ENCODE assay signal across 8 cellular contexts in genomic region chr1:185155600-185156320, GRCh38. TPM values are rescaled to one million over a fixed set of nuclear protein-coding genes. Genes with fewer than 3 reads are reported as not detected.
DNase-seq lines count a peak whose midpoint lies in the region; ATAC-seq, FAIRE-seq and TF ChIP-seq lines count a peak whose summit lies in the region.

No MANE protein-coding gene starts in this region.

- peak overlapping the region; percentile 89 for H2AFZ ChIP-seq in SK-N-SH (ENCODE audit: low read depth)

- H3K4me3 Mint-ChIP-seq in natural killer cell: peak overlapping the region; percentile 100

- H4K20me1 ChIP-seq in SK-N-SH (ENCODE audit: insufficient read depth): no peaks in the 10 kb centered on the region

- no peaks in the 10 kb centered on the region for H3K9me3 Mint-ChIP-seq in natural killer cell

- H3K36me3 Mint-ChIP-seq in natural killer cell: no peaks in the 10 kb centered on the region

- in situ Hi-C loops in ACHN (cut with HindIII; ENCODE audit: low pct_ligation_motif_present, low pct_unique_long_range_greater_than_20kb, low sequenced_read_pairs): loop anchor here (25.0 kb wide), 1 partner anchor 343 kb away; no protein-coding TSS in a partner anchor

- peaks cover 10 to 11% of the 10 kb centered on the region in 2 experiments for H3K36me3 ChIP-seq in SK-N-SH (replicated peaks in 1 of 2; ENCODE audit: control insufficient read depth in 1 of 2, insufficient read depth in 2 of 2, low read length in 1 of 2)

- peak overlapping the region; percentile 87 for H3K4me2 ChIP-seq in SK-N-SH

- H3K9me3 ChIP-seq in SK-N-SH: no peaks in the 10 kb centered on the region

- intact Hi-C loops in natural killer cell (cut with micrococcal nuclease): loop anchor here (2.0 to 10.0 kb wide), 4 partner anchors 161 to 539 kb away; partner anchors contain the start of genes IVNS1ABP and NIBAN1

- H3K27me3 Mint-ChIP-seq in natural killer cell (ENCODE audit: low read depth in 2 of 2): no peaks in the 10 kb centered on the region

- TF ChIP-seq EP300 in SK-N-SH (IDR thresholded peaks at IDR 0.05; ENCODE audit: borderline replicate concordance in 1 of 2, low read depth in 1 of 2, low read length in 1 of 2): no peak

- H3K27ac ChIP-seq in SK-N-SH (ENCODE audit: low read depth in 2 of 2, low read length in 1 of 2): peak overlapping the region; percentile 93 to 100

- H3K79me2 ChIP-seq in SK-N-SH (ENCODE audit: insufficient read depth): peaks cover 43% of the 10 kb centered on the region

- peaks cover 27 to 37% of the 10 kb centered on the region in 2 donors for H3K4me1 Mint-ChIP-seq in natural killer cell

- ATAC-seq in natural killer cell (no peak), HG02981 (IDR thresholded peaks at IDR 0.05; ENCODE audit: unreplicated experiment) (no peak), GM19351 (IDR thresholded peaks at IDR 0.05; ENCODE audit: unreplicated experiment) (no peak), GM21423 (IDR thresholded peaks at IDR 0.05; ENCODE audit: unreplicated experiment) (no peak)

- no peaks in the 10 kb centered on the region for H3K27me3 ChIP-seq in SK-N-SH (ENCODE audit: insufficient read depth)

- DNase-seq in ACHN (peak; percentile 67), GM20000 (ENCODE audit: low spot score) (peak; percentile 23), SK-N-SH (no peak), natural killer cell (no peak)

- H3K9me2 ChIP-seq in SK-N-SH: no peaks in the 10 kb centered on the region

- TF ChIP-seq CTCF in GM20000 (IDR thresholded peaks at IDR 0.05; ENCODE audit: extremely low read depth, missing control alignments) (no peak), SK-N-SH (IDR thresholded peaks at IDR 0.05) (no peak), natural killer cell (IDR thresholded peaks at IDR 0.05) (no peak)

- 11% methylated on average over 12 of the region's 12 CpGs for WGBS in SK-N-SH (ENCODE audit: low lambda C conversion rate)

- peak; percentile 58 for FAIRE-seq in endometrium (lab: Jason Lieb, UNC)

- H3F3A ChIP-seq in SK-N-SH (replicated peaks; ENCODE audit: insufficient read depth): peaks cover 5% of the 10 kb centered on the region

- POLR2A ChIA-PET in SK-N-SH (lab: Yijun Ruan, JAX): interaction anchor here (2.4 kb wide), 1 partner anchor 110 kb away, joined by 15 read pairs; the partner anchor contains the start of gene RNF2

- peak overlapping the region; percentile 92 to 94 for H3K4me3 ChIP-seq in SK-N-SH (ENCODE audit: low read depth in 2 of 2, low read length in 1 of 2)

- TF ChIP-seq RAD21 in SK-N-SH (IDR thresholded peaks at IDR 0.05; ENCODE audit: low read length): no peak

- H3K4me1 ChIP-seq in SK-N-SH (ENCODE audit: control insufficient read depth in 1 of 2, insufficient read depth in 2 of 2, low read depth in 1 of 2, low read length in 1 of 2): peaks cover 8 to 23% of the 10 kb centered on the region in 2 experiments; a peak in 3 of 4 replicates

- H3K9ac ChIP-seq in SK-N-SH: peak overlapping the region; percentile 89

- H3K27ac Mint-ChIP-seq in natural killer cell: peak overlapping the region; percentile 95 to 99

- CTCF ChIA-PET in SK-N-SH (lab: Yijun Ruan, JAX): interaction anchor here (1.2 to 8.7 kb wide), 2 partner anchors 10 to 14 kb away, joined by 3 to 75 read pairs; no protein-coding TSS in a partner anchor

TF ChIP-seq in SK-N-SH, 30 proteins besides CTCF, POLR2A, EP300 and RAD21:
- TF ChIP-seq NRF1 (IDR thresholded peaks at IDR 0.05; ENCODE audit: low read depth, low read length): peak; percentile 15; the same call in 1 of the 2 replicates
- TF ChIP-seq RCOR1 (IDR thresholded peaks at IDR 0.05; ENCODE audit: low read length): no peak
- TF ChIP-seq ZBTB33 (IDR thresholded peaks at IDR 0.05; ENCODE audit: borderline replicate concordance, low read depth): no peak
- TF ChIP-seq TAF1 (IDR thresholded peaks at IDR 0.05; ENCODE audit: borderline replicate concordance, low read depth, low read length): no peak
- peak; percentile 35; the same call in 1 of the 2 replicates for TF ChIP-seq MXI1 (IDR thresholded peaks at IDR 0.05; ENCODE audit: low read depth, low read length)
TF ChIP-seq in SK-N-SH: peak in this region for 2.

RNA-seq across cellular contexts. Expression of gene TRMT1L, which starts 1.0 kb away (rescaled TPM):
- 12.2 and 13.0 TPM in 2 replicates for polyA plus RNA-seq in SK-N-SH (2012; rRNA removed)
- polyA plus RNA-seq in SK-N-SH (2012; cell fraction: cytosol; rRNA removed): 16.5 and 16.9 TPM in 2 replicates
- 6.1 and 13.7 TPM in 2 replicates for polyA plus RNA-seq in SK-N-SH (2012; cell fraction: nucleus; rRNA removed)
- total RNA-seq in natural killer cell: 1 to 10 TPM; 4.4 to 8.2 (median 4.9) TPM

RNA-seq across cellular contexts. Expression of gene SWT1, which starts 1.2 kb away (rescaled TPM):
- polyA plus RNA-seq in SK-N-SH (2012; rRNA removed): 1.1 and 1.6 TPM in 2 replicates
- polyA plus RNA-seq in SK-N-SH (2012; cell fraction: cytosol; rRNA removed): 1.8 and 1.9 TPM in 2 replicates
- polyA plus RNA-seq in SK-N-SH (2012; cell fraction: nucleus; rRNA removed): 1.6 and 2.8 TPM in 2 replicates
- total RNA-seq in natural killer cell: 1 to 10 TPM; 4.0 to 5.3 (median 5.1) TPM

Comparison
In these comparisons a context has a peak if more than half of its experiments do, and no peak if none do; other contexts are left out.
1. DNase-seq: peak in ACHN (single experiment) and GM20000 (single experiment); none in SK-N-SH (single experiment) and natural killer cell (single experiment).